ENCODE assay signal across 26 cellular contexts in genomic region chr1:225520587-225521227, GRCh38.
"Had no signal": no experiment of that assay in that cellular context is flagged by ENCODE, and none has a peak within 500 bp of the region (broad histone marks: within the 10 kb centered on the region; RNA-seq: fewer than 3 reads in every experiment).

No MANE protein-coding gene starts in this region.

- ATAC-seq: activated T-cell treated with anti-CD3 and anti-CD28 coated beads, Interleukin-2, amount 50 U/mL, for 72 hours; natural killer cell; sciatic nerve; stimulated activated naive B cell treated with anti-CD40 and anti-IgM and Interleukin-4, amounts not matched to agents 10 μg/mL and 1 μg/mL and 100 μg/mL, for 72 hours had no signal

- H3K9me3 ChIP-seq: esophagus muscularis mucosa, left ventricle myocardium inferior, neutrophil, vagina had no signal

- H3K27me3 Mint-ChIP-seq: activated CD4-positive, alpha-beta memory T cell treated with anti-CD3 and anti-CD28 coated beads for 36 hours; stimulated activated naive B cell treated with anti-CD40 and anti-IgM and Interleukin-4, amounts not matched to agents 10 μg/mL and 1 μg/mL and 100 μg/mL, for 72 hours had no signal

- DNase-seq: activated CD4-positive, alpha-beta memory T cell treated with anti-CD3 and anti-CD28 coated beads for 36 hours; activated CD4-positive, alpha-beta T cell treated with anti-CD3 and anti-CD28 coated beads for 48 hours; activated effector memory CD4-positive, alpha-beta T cell treated with Interleukin-2 at 50 U/mL for 16 hours; activated naive CD4-positive, alpha-beta T cell treated with anti-CD3 and anti-CD28 coated beads for 36 hours; activated naive CD8-positive, alpha-beta T cell treated with anti-CD3 and anti-CD28 coated beads, Interleukin-2, amount 10 ng/mL, durations not matched to agents 7 days and 5 days; activated T-cell treated with anti-CD3 and anti-CD28 coated beads, Interleukin-2, amount 50 U/mL, for 72 hours; amniotic stem cell; glutamatergic neuron; immature natural killer cell; left ventricle myocardium inferior; midbrain; natural killer cell; small intestine; stimulated activated CD4-positive, alpha-beta T cell treated with anti-CD3 and anti-CD28 coated beads, Interleukin-15, amount 100 ng/mL, for 24 hours; stimulated activated CD8-positive, alpha-beta memory T cell treated with anti-CD3 and anti-CD28 coated beads, Interleukin-4, amount 100 ng/mL, for 48 hours; stimulated activated naive B cell treated with anti-CD40 and anti-IgM and Interleukin-4, amounts not matched to agents 10 μg/mL and 1 μg/mL and 100 μg/mL, for 72 hours; trophoblast cell had no signal

- FAIRE-seq: bronchial epithelial cell, frontal cortex, small intestine had no signal

- H3K27me3 ChIP-seq: esophagus muscularis mucosa, hepatocyte, neutrophil, vagina had no signal

- H3K4me1 ChIP-seq: parathyroid adenoma, vagina had no signal

- H3K4me3 ChIP-seq: coronary artery, esophagus muscularis mucosa, hepatocyte, left ventricle myocardium inferior, vagina had no signal

- H3K9me3 Mint-ChIP-seq: activated CD4-positive, alpha-beta memory T cell treated with anti-CD3 and anti-CD28 coated beads for 36 hours; activated naive CD4-positive, alpha-beta T cell treated with anti-CD3 and anti-CD28 coated beads for 36 hours; activated naive CD8-positive, alpha-beta T cell treated with anti-CD3 and anti-CD28 coated beads, Interleukin-2, amount 10 ng/mL, durations not matched to agents 7 days and 5 days; activated T-cell treated with anti-CD3 and anti-CD28 coated beads, Interleukin-2, amount 50 U/mL, for 72 hours; immature natural killer cell; natural killer cell; stimulated activated naive B cell treated with anti-CD40 and anti-IgM and Interleukin-4, amounts not matched to agents 10 μg/mL and 1 μg/mL and 100 μg/mL, for 72 hours had no signal

- H2AFZ ChIP-seq: hepatocyte, parathyroid adenoma had no signal

- H3K9ac ChIP-seq: parathyroid adenoma had no signal

- H3K27ac ChIP-seq: coronary artery, esophagus muscularis mucosa, hepatocyte, left ventricle myocardium inferior, neutrophil, parathyroid adenoma, vagina had no signal

- H3K4me2 ChIP-seq: hepatocyte had no signal

- H3K4me3 Mint-ChIP-seq: activated CD4-positive, alpha-beta memory T cell treated with anti-CD3 and anti-CD28 coated beads for 36 hours; activated naive CD4-positive, alpha-beta T cell treated with anti-CD3 and anti-CD28 coated beads for 36 hours; activated naive CD8-positive, alpha-beta T cell treated with anti-CD3 and anti-CD28 coated beads, Interleukin-2, amount 10 ng/mL, durations not matched to agents 7 days and 5 days; activated T-cell treated with anti-CD3 and anti-CD28 coated beads, Interleukin-2, amount 50 U/mL, for 72 hours; immature natural killer cell; natural killer cell; stimulated activated naive B cell treated with anti-CD40 and anti-IgM and Interleukin-4, amounts not matched to agents 10 μg/mL and 1 μg/mL and 100 μg/mL, for 72 hours had no signal

- H3K79me2 ChIP-seq: parathyroid adenoma had no signal

- H3K36me3 Mint-ChIP-seq: activated CD4-positive, alpha-beta memory T cell treated with anti-CD3 and anti-CD28 coated beads for 36 hours; activated naive CD8-positive, alpha-beta T cell treated with anti-CD3 and anti-CD28 coated beads, Interleukin-2, amount 10 ng/mL, durations not matched to agents 7 days and 5 days; immature natural killer cell; natural killer cell had no signal

- H3K36me3 ChIP-seq: neutrophil, vagina had no signal

- H3K4me1 Mint-ChIP-seq: activated naive CD8-positive, alpha-beta T cell treated with anti-CD3 and anti-CD28 coated beads, Interleukin-2, amount 10 ng/mL, durations not matched to agents 7 days and 5 days; immature natural killer cell; natural killer cell had no signal

- H3K27ac Mint-ChIP-seq: activated CD4-positive, alpha-beta memory T cell treated with anti-CD3 and anti-CD28 coated beads for 36 hours; activated naive CD4-positive, alpha-beta T cell treated with anti-CD3 and anti-CD28 coated beads for 36 hours; activated naive CD8-positive, alpha-beta T cell treated with anti-CD3 and anti-CD28 coated beads, Interleukin-2, amount 10 ng/mL, durations not matched to agents 7 days and 5 days; activated T-cell treated with anti-CD3 and anti-CD28 coated beads, Interleukin-2, amount 50 U/mL, for 72 hours; immature natural killer cell; natural killer cell; stimulated activated naive B cell treated with anti-CD40 and anti-IgM and Interleukin-4, amounts not matched to agents 10 μg/mL and 1 μg/mL and 100 μg/mL, for 72 hours had no signal
